10 cellular contexts compared by ENCODE assay signal in genomic region chr3:130820976-130821375, GRCh38.
A peak's percentile ranks its signal among the peaks of the same experiment; 100 is the strongest.
DNase-seq lines count a peak whose midpoint lies in the region; FAIRE-seq and TF ChIP-seq lines count a peak whose summit lies in the region.
"Had no signal": no experiment of that assay in that cellular context is flagged by ENCODE, and none has a peak within 500 bp of the region (broad histone marks: within the 10 kb centered on the region; RNA-seq: fewer than 3 reads in every experiment).

No MANE protein-coding gene starts in this region.

- POLR2A ChIA-PET in OCI-LY7 (lab: Charles Lee) = interaction anchor here (0.6 kb wide), 1 partner anchor 292 kb away, joined by 7 read pairs; no protein-coding TSS in a partner anchor

- H3K9ac ChIP-seq in keratinocyte (ENCODE audit: control insufficient read depth, extremely low read depth, insufficient read depth, low read length) = no peak overlapping the region

- dilution Hi-C loops in keratinocyte (cut with MboI; ENCODE audit: extremely low pct_ligation_motif_present, low sequenced_read_pairs) = no loop called here

- no peaks in the 10 kb centered on the region for H4K20me1 ChIP-seq in keratinocyte (ENCODE audit: control insufficient read depth, extremely low read depth, insufficient read depth, low read length)
- no peaks in the 10 kb centered on the region for H4K20me1 ChIP-seq in OCI-LY7 (ENCODE audit: insufficient read depth, low read length)

- H3K4me1 ChIP-seq in keratinocyte (ENCODE audit: control insufficient read depth, extremely low read depth, insufficient read depth, low read length) (peaks cover 9% of the 10 kb centered on the region), OCI-LY7 (ENCODE audit: insufficient read depth, low read length, poor library complexity, severe bottlenecking) (no peaks in the 10 kb centered on the region), prostate gland (replicated peaks) (no peaks in the 10 kb centered on the region)

- 54% methylated on average over 2 of the region's 2 CpGs for WGBS in prostate gland

- no TSS peak for BruUV-seq in OCI-LY7 (replicated peaks; lab: Mats Ljungman, UMichigan)

- H3K79me2 ChIP-seq in keratinocyte (ENCODE audit: control insufficient read depth, insufficient read depth, low read length) = no peaks in the 10 kb centered on the region
- no peaks in the 10 kb centered on the region for H3K79me2 ChIP-seq in OCI-LY7 (ENCODE audit: insufficient read depth, low read depth, low read length)

- no peak for TF ChIP-seq POLR2A in prostate gland (IDR thresholded peaks at IDR 0.05)

- H3K4me3 ChIP-seq in keratinocyte (ENCODE audit: control insufficient read depth in 2 of 3, extremely low read depth in 1 of 3, insufficient read depth in 2 of 3, low read depth in 1 of 3, low read length in 3 of 3) (no peak overlapping the region), OCI-LY7 (ENCODE audit: low read depth, low read length, poor library complexity, severe bottlenecking) (no peak overlapping the region), prostate gland (no peak overlapping the region)

- CTCF ChIA-PET in OCI-LY7 (lab: Charles Lee; ENCODE audit: unreplicated experiment) = no interaction called here

- peak; percentile 61 for FAIRE-seq in keratinocyte (lab: Jason Lieb, UNC)

- no peak overlapping the region for H3K27ac ChIP-seq in keratinocyte (ENCODE audit: control insufficient read depth, insufficient read depth, low read length)
- no peak overlapping the region for H3K27ac ChIP-seq in OCI-LY7 (ENCODE audit: low read depth, low read length, poor library complexity, severe bottlenecking)
- no peak overlapping the region for H3K27ac ChIP-seq in prostate gland

- no peaks in the 10 kb centered on the region for H3K36me3 ChIP-seq in keratinocyte (ENCODE audit: control insufficient read depth in 2 of 2, extremely low read depth in 1 of 2, insufficient read depth in 2 of 2, low read length in 2 of 2)
- no peaks in the 10 kb centered on the region for H3K36me3 ChIP-seq in OCI-LY7 (ENCODE audit: insufficient read depth, low read length)
- H3K36me3 ChIP-seq in prostate gland = no peaks in the 10 kb centered on the region

- intact Hi-C loops in OCI-LY7 (cut with micrococcal nuclease; ENCODE audit: unreplicated experiment) = no loop called here
- intact Hi-C loops in prostate gland (cut with DNase I) = no loop called here

- in situ Hi-C loops in ACHN (cut with HindIII; ENCODE audit: low pct_ligation_motif_present, low pct_unique_long_range_greater_than_20kb, low sequenced_read_pairs) (no loop called here), GM13977 (cut with MboI; ENCODE audit: low pct_unique_long_range_greater_than_20kb, low sequenced_read_pairs, unreplicated experiment) (no loop called here)

- DNase-seq in ACHN (peak; percentile 61), HPDE6-E6E7 (ENCODE audit: extremely low spot score) (peak; percentile 62), T1000 (lab: John Stamatoyannopoulos, UW) (peak; percentile 7), keratinocyte (ENCODE audit: low read depth, low spot score) (peak; percentile 83), NCI-H510A treated with DMSO at 0.1 percent for 48 hours (lab: John Stamatoyannopoulos, UW) (no peak), OCI-LY7 (ENCODE audit: low spot score) (no peak), GM13977 (ENCODE audit: low spot score) (no peak), prostate gland (ENCODE audit: low spot score) (no peak)
- DNase-seq: activated T-cell treated with anti-CD3 and anti-CD28 coated beads, Interleukin-2, amount 50 U/mL, for 4 hours; CD4-positive, alpha-beta memory T cell had no signal

- H3K4me2 ChIP-seq in keratinocyte (ENCODE audit: control insufficient read depth, extremely low read depth, insufficient read depth, low read depth, low read length) (no peak overlapping the region), OCI-LY7 (ENCODE audit: low read length) (no peak overlapping the region)

- H2AFZ ChIP-seq in keratinocyte (ENCODE audit: control insufficient read depth, low read length) = no peak overlapping the region
- H2AFZ ChIP-seq in OCI-LY7 (ENCODE audit: low read length) = no peak overlapping the region

- no peaks in the 10 kb centered on the region for H3K27me3 ChIP-seq in keratinocyte (ENCODE audit: control insufficient read depth, extremely low read depth, insufficient read depth, low read length)
- no peaks in the 10 kb centered on the region for H3K27me3 ChIP-seq in prostate gland (replicated peaks; ENCODE audit: insufficient read depth)

- H3K9me3 ChIP-seq in keratinocyte (ENCODE audit: control insufficient read depth, low read depth, low read length) = no peaks in the 10 kb centered on the region
- no peaks in the 10 kb centered on the region for H3K9me3 ChIP-seq in OCI-LY7 (ENCODE audit: low read length)
- no peaks in the 10 kb centered on the region for H3K9me3 ChIP-seq in prostate gland

- no peaks in the 10 kb centered on the region for H3K9me1 ChIP-seq in keratinocyte (ENCODE audit: control insufficient read depth, extremely low read depth, insufficient read depth, low read length)

- H3K9me2 ChIP-seq in OCI-LY7 (ENCODE audit: insufficient read depth, low read length) = no peaks in the 10 kb centered on the region

- TF ChIP-seq CTCF in keratinocyte (optimal IDR thresholded peaks at IDR 0.05 in 1 of 3, IDR thresholded peaks at IDR 0.05 in 1 of 3, conservative IDR thresholded peaks at IDR 0.05 in 1 of 3; ENCODE audit: extremely low read depth in 1 of 3, insufficient read depth in 2 of 3, low read length in 3 of 3) (no peak), OCI-LY7 (conservative IDR thresholded peaks at IDR 0.05; ENCODE audit: low read length) (no peak), GM13977 (IDR thresholded peaks at IDR 0.05; ENCODE audit: extremely low read depth, insufficient read depth, missing control alignments) (no peak), prostate gland (IDR thresholded peaks at IDR 0.05) (no peak)

Comparison
In these comparisons a context has a peak if more than half of its experiments do, and no peak if none do; other contexts are left out.
1. DNase-seq: peak in ACHN (single experiment), HPDE6-E6E7 (single experiment), T1000 (single experiment) and keratinocyte (single experiment); none in NCI-H510A treated with DMSO at 0.1 percent for 48 hours (single experiment), OCI-LY7 (single experiment), GM13977 (single experiment) and prostate gland (single experiment).